ENCODE assay signal across 9 cellular contexts in the genomic region with DNA sequence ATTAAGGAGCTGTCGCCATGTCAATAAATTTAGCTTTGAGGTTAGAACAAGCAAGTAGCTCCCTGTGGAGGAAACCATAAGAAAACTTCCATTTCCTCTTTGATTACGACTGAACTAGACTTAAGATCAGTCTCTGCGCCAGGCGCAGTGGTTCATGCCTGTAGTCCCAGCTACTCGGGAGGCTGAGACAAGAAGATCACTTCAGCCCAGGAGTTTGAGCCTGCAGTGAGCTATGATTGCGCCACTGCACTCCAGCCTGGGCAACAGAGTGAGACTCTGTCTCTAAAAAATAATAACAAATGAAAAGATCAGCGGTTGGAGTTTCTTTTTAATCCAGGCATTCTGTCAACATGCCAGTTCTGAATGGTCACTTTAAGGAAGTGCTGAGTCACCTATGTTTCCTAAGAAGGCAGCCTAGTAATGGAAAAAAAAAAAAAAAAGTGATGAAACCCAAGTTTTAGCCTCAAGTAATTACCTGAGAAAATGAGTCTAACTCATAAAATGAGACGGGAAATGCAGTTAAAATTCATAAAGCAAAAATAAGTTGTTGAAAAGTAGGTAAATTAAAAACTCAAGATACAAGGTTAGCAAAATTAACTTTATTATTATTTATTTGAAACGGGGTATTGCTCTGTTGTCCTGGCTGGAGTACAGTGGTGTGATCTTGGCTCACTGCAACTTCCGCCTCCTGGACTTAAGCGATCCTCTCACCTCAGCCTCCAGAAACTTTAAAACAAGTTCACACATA. TPM values are rescaled to one million over a fixed set of nuclear protein-coding genes. Genes with fewer than 3 reads are reported as not detected.
DNase-seq lines count a peak whose midpoint lies in the region; ATAC-seq, FAIRE-seq and TF ChIP-seq lines count a peak whose summit lies in the region.
"Had no signal": no experiment of that assay in that cellular context is flagged by ENCODE, and none has a peak within 500 bp of the region (broad histone marks: within the 10 kb centered on the region; RNA-seq: fewer than 3 reads in every experiment).

No MANE protein-coding gene starts in this region.

- POLR2A ChIA-PET in K562 (lab: Yijun Ruan, JAX), result interaction anchor here (0.8 to 1.5 kb wide), 3 partner anchors 10 to 176 kb away, joined by 3 to 6 read pairs (median 3); a partner anchor contains a TSS
- POLR2A ChIA-PET in naive thymus-derived CD8-positive, alpha-beta T cell (lab: Charles Lee), result interaction anchor here (0.9 to 1.5 kb wide), 2 partner anchors 10 to 16 kb away, joined by 3 read pairs; a partner anchor contains a TSS

- no peaks in the 10 kb centered on the region for H3K9me3 ChIP-seq in K562 (replicated peaks; ENCODE audit: control insufficient read depth, insufficient read depth, low read depth, low read length)
- no peaks in the 10 kb centered on the region for H3K9me3 ChIP-seq in mesenchymal stem cell (ENCODE audit: control insufficient read depth, low read length)

- no peak overlapping the region for H3K14ac ChIP-seq in mesenchymal stem cell (ENCODE audit: low read length in 2 of 2)

- peak overlapping the region; percentile 87 for H2AFZ ChIP-seq in K562 (ENCODE audit: low read depth, low read length)
- no peak overlapping the region for H2AFZ ChIP-seq in mesenchymal stem cell (ENCODE audit: low read depth, low read length)

- no peak for TF ChIP-seq EP300 in K562 (IDR thresholded peaks at IDR 0.05; ENCODE audit: low read length)

- H2BK5ac ChIP-seq in mesenchymal stem cell (ENCODE audit: low read depth, low read length, poor library complexity, severe bottlenecking), result no peak overlapping the region

- H3K4me1 ChIP-seq in K562 (replicated peaks in 1 of 2; ENCODE audit: control insufficient read depth in 2 of 2, insufficient read depth in 2 of 2, low read length in 2 of 2), result peaks cover 0 to 19% of the 10 kb centered on the region in 2 experiments; a peak in 3 of 5 replicates
- peaks cover 5% of the 10 kb centered on the region for H3K4me1 ChIP-seq in mesenchymal stem cell (ENCODE audit: control insufficient read depth, insufficient read depth, low read depth, low read length)

- 42% methylated on average over 11 of the region's 11 CpGs for WGBS in K562 (ENCODE audit: insufficient coverage, low coverage, missing lambda C conversion rate)
- WGBS in mesenchymal stem cell, result 88% methylated on average over 10 of the region's 11 CpGs

- H3K79me2 ChIP-seq in K562 (ENCODE audit: control insufficient read depth, insufficient read depth, low read length), result no peaks in the 10 kb centered on the region

- no peak overlapping the region for H2BK120ac ChIP-seq in mesenchymal stem cell (ENCODE audit: low read depth, low read length)

- TF ChIP-seq CTCF in C4-2B (conservative IDR thresholded peaks at IDR 0.05) (no peak), K562 (IDR thresholded peaks at IDR 0.05 in 2 of 3, conservative IDR thresholded peaks at IDR 0.05 in 1 of 3; ENCODE audit: insufficient read depth in 2 of 3, low read depth in 1 of 3, low read length in 3 of 3) (no peak)

- peaks cover 4% of the 10 kb centered on the region for H3K79me1 ChIP-seq in mesenchymal stem cell (replicated peaks; ENCODE audit: low read length, poor library complexity, severe bottlenecking)

- no peak overlapping the region for H3K23ac ChIP-seq in mesenchymal stem cell (ENCODE audit: low read length in 2 of 2)

- H3K36me3 ChIP-seq in K562 (ENCODE audit: control insufficient read depth, insufficient read depth, low read length) (peaks cover 18% of the 10 kb centered on the region; the same call in 2 of the 3 replicates), mesenchymal stem cell (ENCODE audit: control insufficient read depth in 1 of 2, insufficient read depth in 2 of 2, low read depth in 1 of 2, low read length in 2 of 2) (peaks cover 21 to 34% of the 10 kb centered on the region in 2 experiments)

- peak overlapping the region in 4 of 10 donors; percentile 9 to 60 (median 48) for H3K27ac Mint-ChIP-seq in naive thymus-derived CD8-positive, alpha-beta T cell

- intact Hi-C loops in K562 (cut with micrococcal nuclease), result no loop called here

- no peaks in the 10 kb centered on the region for H3K27me3 Mint-ChIP-seq in naive thymus-derived CD8-positive, alpha-beta T cell

- H3K27ac ChIP-seq in C4-2B (peak overlapping the region; percentile 53), K562 (ENCODE audit: extremely low read depth, low read depth, low read length) (peak overlapping the region; percentile 79), mesenchymal stem cell (ENCODE audit: low read length, poor library complexity, severe bottlenecking) (peak overlapping the region; percentile 63)

- no peak overlapping the region for H3K4me3 Mint-ChIP-seq in naive thymus-derived CD8-positive, alpha-beta T cell

- H3K4me1 Mint-ChIP-seq in naive thymus-derived CD8-positive, alpha-beta T cell, result peaks cover 5 to 10% (median 9%) of the 10 kb centered on the region in 4 donors

- no peaks in the 10 kb centered on the region for H4K20me1 ChIP-seq in K562 (replicated peaks; ENCODE audit: control insufficient read depth, insufficient read depth, low read length)

- CTCF ChIA-PET in K562 (lab: Yijun Ruan, JAX; ENCODE audit: low intra/inter-chr PET ratio), result no interaction called here

- no peak overlapping the region for H3K18ac ChIP-seq in mesenchymal stem cell (ENCODE audit: low read depth in 1 of 2, low read length in 2 of 2)

- no peak overlapping the region for H2BK15ac ChIP-seq in mesenchymal stem cell (ENCODE audit: low read depth, poor library complexity, severe bottlenecking)

- no peak overlapping the region for H3K4ac ChIP-seq in mesenchymal stem cell (ENCODE audit: low read depth in 1 of 2, low read length in 2 of 2)

- no peak overlapping the region for H2AK5ac ChIP-seq in mesenchymal stem cell (ENCODE audit: low read length, severe bottlenecking)

- H3K9me1 ChIP-seq in K562 (ENCODE audit: control insufficient read depth, insufficient read depth, low read length), result no peaks in the 10 kb centered on the region

- DNase-seq in KG1 (lab: John Stamatoyannopoulos, UW), result peak; percentile 12
- DNase-seq in K562 (ENCODE audit: extremely low read depth in 1 of 4, low spot score in 3 of 4), result peak in 1 of 4 experiments; percentile 45
- peak; percentile 87 for DNase-seq in mesenchymal stem cell
- no peak for DNase-seq in NCI-H1417 treated with DMSO at 0.1 percent for 48 hours (lab: John Stamatoyannopoulos, UW)
- no peak for DNase-seq in naive thymus-derived CD8-positive, alpha-beta T cell
- no peak for DNase-seq in DMS79 treated with DMSO at 0.1 percent for 48 hours (lab: John Stamatoyannopoulos, UW)

- H4K91ac ChIP-seq in mesenchymal stem cell (ENCODE audit: low read length), result no peak overlapping the region

- peaks cover 0 to 40% (median 9%) of the 10 kb centered on the region in 3 donors for H3K36me3 Mint-ChIP-seq in naive thymus-derived CD8-positive, alpha-beta T cell

- H3K4me2 ChIP-seq in K562 (ENCODE audit: insufficient read depth, low read length), result no peak overlapping the region; the same call in 1 of the 2 replicates
- no peak overlapping the region for H3K4me2 ChIP-seq in mesenchymal stem cell (ENCODE audit: low read length, poor library complexity, severe bottlenecking)

- H3K4me3 ChIP-seq in K562 (no peak overlapping the region), mesenchymal stem cell (ENCODE audit: insufficient read depth in 1 of 2, low read depth in 1 of 2, low read length in 2 of 2) (no peak overlapping the region)

- TF ChIP-seq POLR2A in K562 (conservative IDR thresholded peaks at IDR 0.05), result no peak

- H4K8ac ChIP-seq in mesenchymal stem cell (ENCODE audit: low read length), result peak overlapping the region; percentile 20

- no peaks in the 10 kb centered on the region for H3K9me3 Mint-ChIP-seq in naive thymus-derived CD8-positive, alpha-beta T cell

- in situ Hi-C loops in K562 (cut with MboI), result no loop called here

- no peak for TF ChIP-seq RAD21 in K562 (CRISPR knock-in tag; conservative IDR thresholded peaks at IDR 0.05 in 1 of 2, IDR thresholded peaks at IDR 0.05 in 1 of 2)

- H3K9ac ChIP-seq in K562 (ENCODE audit: insufficient read depth in 1 of 2, low read depth in 2 of 2, low read length in 2 of 2) (peak overlapping the region in 1 of 2 experiments; percentile 41; a peak in 3 of 4 replicates), mesenchymal stem cell (ENCODE audit: low read length) (peak overlapping the region; percentile 48)

- no peak overlapping the region for H2BK12ac ChIP-seq in mesenchymal stem cell (ENCODE audit: low read length in 2 of 2)

- H3K27me3 ChIP-seq in K562 (ENCODE audit: control insufficient read depth in 2 of 2, insufficient read depth in 2 of 2, low read length in 2 of 2) (no peaks in the 10 kb centered on the region), mesenchymal stem cell (ENCODE audit: control insufficient read depth in 1 of 2, insufficient read depth in 1 of 2, low read length in 2 of 2) (no peaks in the 10 kb centered on the region)

- peak; percentile 72 for FAIRE-seq in K562 (lab: Jason Lieb, UNC)
- FAIRE-seq: colon had no signal

- ATAC-seq in K562 (peak; percentile 43), GM21367 (IDR thresholded peaks at IDR 0.05; ENCODE audit: unreplicated experiment) (no peak)
- no peak for ATAC-seq in naive thymus-derived CD8-positive, alpha-beta T cell

- no TSS peak for BruUV-seq in K562 (replicated peaks; lab: Mats Ljungman, UMichigan)

RNA-seq across cellular contexts. Expression of a gene that starts 10.2 kb away (rescaled TPM):
- total RNA-seq in K562 (2011; cell fraction: chromatin; rRNA removed; ENCODE audit: low replicate concordance), result 5.0 and 10.9 TPM in 2 replicates
- total RNA-seq in K562 (2011; cell fraction: nucleolus; rRNA removed), result 4.2 and 5.0 TPM in 2 replicates
- 6.8 and 14.1 TPM in 2 replicates for total RNA-seq in K562 (2011; cell fraction: nucleoplasm; rRNA removed)
- total RNA-seq in K562 (2014; rRNA removed), result 8.5 and 9.6 TPM in 2 replicates
- 20.1 and 25.8 TPM in 2 replicates for total RNA-seq in K562 (2014; rRNA removed; fragmentation: Illumina TruSeq; extraction: Trizol)
- 10.5 and 14.3 TPM in 2 replicates for total RNA-seq in K562 (2015; rRNA removed; fragmentation: Illumina TruSeq; extraction: Trizol)
- total RNA-seq in K562 (2021), result 20.4 and 23.2 TPM in 2 replicates
- 11.5 and 18.7 TPM in 2 replicates for polyA plus RNA-seq in K562 (2011; rRNA removed)
- 10.0 and 11.9 TPM in 2 replicates for polyA plus RNA-seq in K562 (2011; cell fraction: cytosol; rRNA removed)
- 3.9 and 6.2 TPM in 2 replicates for polyA plus RNA-seq in K562 (2011; cell fraction: nucleus; rRNA removed)
- 12.6 and 22.2 TPM in 2 replicates for polyA plus RNA-seq in K562 (2012)
- polyA plus RNA-seq in K562 (2014; fragmentation: Illumina TruSeq; extraction: Trizol), result 17.6 and 21.2 TPM in 2 replicates
- polyA plus RNA-seq in K562 (2014; fragmentation: Nextera tagmentation; extraction: Ambion mirVana), result 10 to 100 TPM; 30.1 to 35.0 TPM
- 28.8 and 32.5 TPM in 2 replicates for polyA plus RNA-seq in K562 (2014; rRNA removed)
- 1.6 and 2.2 TPM in 2 replicates for polyA minus RNA-seq in K562 (2011; rRNA and poly(A)+ RNA removed)
- 2.4 and 4.2 TPM in 2 replicates for polyA minus RNA-seq in K562 (2011; cell fraction: cytosol; rRNA and poly(A)+ RNA removed)
- polyA minus RNA-seq in K562 (2011; cell fraction: nucleus; rRNA and poly(A)+ RNA removed), result 1.5 and 3.1 TPM in 2 replicates
- polyA plus RNA-seq in mesenchymal stem cell (2013, experiment 1 of 2), result 68.1 TPM
- polyA plus RNA-seq in mesenchymal stem cell (2013, experiment 2 of 2), result 71.5 TPM
- 10 to 100 TPM; 43.3 to 57.3 TPM for total RNA-seq in naive thymus-derived CD8-positive, alpha-beta T cell
- polyA plus RNA-seq in naive thymus-derived CD8-positive, alpha-beta T cell, result 10 to 100 TPM; 64.3 to 82.2 (median 67.1) TPM

RNA-seq across cellular contexts. Expression of a gene that starts 15.4 kb away (rescaled TPM):
- 447 and 823 TPM in 2 replicates for total RNA-seq in K562 (2011; cell fraction: chromatin; rRNA removed; ENCODE audit: low replicate concordance)
- 475 and 541 TPM in 2 replicates for total RNA-seq in K562 (2011; cell fraction: nucleolus; rRNA removed)
- 825 and 1,264 TPM in 2 replicates for total RNA-seq in K562 (2011; cell fraction: nucleoplasm; rRNA removed)
- 1,802 and 1,882 TPM in 2 replicates for total RNA-seq in K562 (2014; rRNA removed)
- total RNA-seq in K562 (2014; rRNA removed; fragmentation: Illumina TruSeq; extraction: Trizol), result 2,908 and 3,069 TPM in 2 replicates
- 2,586 and 2,715 TPM in 2 replicates for total RNA-seq in K562 (2015; rRNA removed; fragmentation: Illumina TruSeq; extraction: Trizol)
- total RNA-seq in K562 (2021), result 1,616 and 1,743 TPM in 2 replicates
- 3,820 and 3,853 TPM in 2 replicates for polyA plus RNA-seq in K562 (2011; rRNA removed)
- 1,711 and 3,017 TPM in 2 replicates for polyA plus RNA-seq in K562 (2011; cell fraction: cytosol; rRNA removed)
- polyA plus RNA-seq in K562 (2011; cell fraction: nucleus; rRNA removed), result 903 and 1,882 TPM in 2 replicates
- polyA plus RNA-seq in K562 (2012), result 3,078 and 3,615 TPM in 2 replicates
- 2,347 and 2,369 TPM in 2 replicates for polyA plus RNA-seq in K562 (2014; fragmentation: Illumina TruSeq; extraction: Trizol)
- 1,000 to 10,000 TPM; 1,742 to 1,931 TPM for polyA plus RNA-seq in K562 (2014; fragmentation: Nextera tagmentation; extraction: Ambion mirVana)
- 2,595 and 2,810 TPM in 2 replicates for polyA plus RNA-seq in K562 (2014; rRNA removed)
- 1,907 and 2,118 TPM in 2 replicates for polyA minus RNA-seq in K562 (2011; rRNA and poly(A)+ RNA removed)
- 464 and 522 TPM in 2 replicates for polyA minus RNA-seq in K562 (2011; cell fraction: cytosol; rRNA and poly(A)+ RNA removed)
- polyA minus RNA-seq in K562 (2011; cell fraction: nucleus; rRNA and poly(A)+ RNA removed), result 222 and 477 TPM in 2 replicates
- polyA plus RNA-seq in mesenchymal stem cell (2013, experiment 1 of 2), result 4,053 TPM
- polyA plus RNA-seq in mesenchymal stem cell (2013, experiment 2 of 2), result 4,052 TPM
- 1,000 to 10,000 TPM; 2,176 to 2,255 TPM for total RNA-seq in naive thymus-derived CD8-positive, alpha-beta T cell
- 1,000 to 10,000 TPM; 2,216 to 2,427 (median 2,221) TPM for polyA plus RNA-seq in naive thymus-derived CD8-positive, alpha-beta T cell

RNA-seq across cellular contexts. Expression of a gene that starts 16.4 kb away (rescaled TPM):
- 77.7 and 126 TPM in 2 replicates for total RNA-seq in K562 (2011; cell fraction: chromatin; rRNA removed; ENCODE audit: low replicate concordance)
- 56.0 and 58.8 TPM in 2 replicates for total RNA-seq in K562 (2011; cell fraction: nucleolus; rRNA removed)
- total RNA-seq in K562 (2011; cell fraction: nucleoplasm; rRNA removed), result 42.7 and 53.3 TPM in 2 replicates
- total RNA-seq in K562 (2014; rRNA removed) (29.4 and 51.0 TPM in 2 replicates), K562 (2014; rRNA removed; fragmentation: Illumina TruSeq; extraction: Trizol) (23.9 and 29.3 TPM in 2 replicates), K562 (2015; rRNA removed; fragmentation: Illumina TruSeq; extraction: Trizol) (22.3 and 28.7 TPM in 2 replicates), K562 (2021) (40.3 and 42.4 TPM in 2 replicates)
- polyA plus RNA-seq in K562 (2011; rRNA removed) (60.0 and 66.2 TPM in 2 replicates), K562 (2014; fragmentation: Illumina TruSeq; extraction: Trizol) (18.3 and 22.5 TPM in 2 replicates), K562 (2014; fragmentation: Nextera tagmentation; extraction: Ambion mirVana) (1 to 10 TPM; 5.2 to 8.4 TPM), K562 (2014; rRNA removed) (18.9 and 23.3 TPM in 2 replicates)
- 23.0 and 31.2 TPM in 2 replicates for polyA plus RNA-seq in K562 (2011; cell fraction: cytosol; rRNA removed)
- polyA plus RNA-seq in K562 (2011; cell fraction: nucleus; rRNA removed), result 27.0 and 29.3 TPM in 2 replicates
- 18.6 and 57.1 TPM in 2 replicates for polyA plus RNA-seq in K562 (2012)
- polyA minus RNA-seq in K562 (2011; rRNA and poly(A)+ RNA removed), result 64.2 and 82.7 TPM in 2 replicates
- polyA minus RNA-seq in K562 (2011; cell fraction: cytosol; rRNA and poly(A)+ RNA removed), result 32.9 and 33.6 TPM in 2 replicates
- polyA minus RNA-seq in K562 (2011; cell fraction: nucleus; rRNA and poly(A)+ RNA removed), result 81.0 and 89.4 TPM in 2 replicates
- 41.0 TPM for polyA plus RNA-seq in mesenchymal stem cell (2013, experiment 1 of 2)
- 43.8 TPM for polyA plus RNA-seq in mesenchymal stem cell (2013, experiment 2 of 2)
- total RNA-seq in naive thymus-derived CD8-positive, alpha-beta T cell, result 10 to 100 TPM; 55.9 to 63.5 TPM
- 10 to 100 TPM; 26.6 to 35.6 (median 33.5) TPM for polyA plus RNA-seq in naive thymus-derived CD8-positive, alpha-beta T cell

Comparison
In these comparisons a context has a peak if more than half of its experiments do, and no peak if none do; other contexts are left out.
1. DNase-seq: peak in KG1 (single experiment) and mesenchymal stem cell (single experiment); none in NCI-H1417 treated with DMSO at 0.1 percent for 48 hours (single experiment), naive thymus-derived CD8-positive, alpha-beta T cell (0 of 10) and DMS79 treated with DMSO at 0.1 percent for 48 hours (single experiment).
2. Peak in every context shown above with its lines, with median percentiles within 50 percentile points of each other: H3K27ac ChIP-seq.